Comparison of ENCODE assay signal across 19 cellular contexts in genomic region chr6:42228305-42228704, GRCh38. TPM values are rescaled to one million over a fixed set of nuclear protein-coding genes. Genes with fewer than 3 reads are reported as not detected.
DNase-seq lines count a peak whose midpoint lies in the region; TF ChIP-seq lines count a peak whose summit lies in the region.
"Had no signal": no experiment of that assay in that cellular context is flagged by ENCODE, and none has a peak within 500 bp of the region (broad histone marks: within the 10 kb centered on the region; RNA-seq: fewer than 3 reads in every experiment).

No MANE protein-coding gene starts in this region.

- H3K27ac Mint-ChIP-seq in activated naive CD4-positive, alpha-beta T cell treated with anti-CD3 and anti-CD28 coated beads, Interleukin-2, amount 50 U/mL, for 24 hours: peak overlapping the region; percentile 51
- H3K27ac Mint-ChIP-seq: GM23338 had no signal

- H3K27me3 Mint-ChIP-seq in activated naive CD4-positive, alpha-beta T cell treated with anti-CD3 and anti-CD28 coated beads, Interleukin-2, amount 50 U/mL, for 24 hours: no peaks in the 10 kb centered on the region

- no peaks in the 10 kb centered on the region for H3K9me3 ChIP-seq in adrenal gland (replicated peaks in 1 of 3)

- POLR2A ChIA-PET in RWPE1 (lab: Yijun Ruan, JAX; ENCODE audit: low non-redundant PET): no interaction called here

- H3K4me3 ChIP-seq in adrenal gland: no peak overlapping the region
- H3K4me3 ChIP-seq: GM23338 had no signal

- TF ChIP-seq POLR2A in adrenal gland (IDR thresholded peaks at IDR 0.05): no peak

- peaks cover 18% of the 10 kb centered on the region for H3K4me1 Mint-ChIP-seq in activated naive CD4-positive, alpha-beta T cell treated with anti-CD3 and anti-CD28 coated beads, Interleukin-2, amount 50 U/mL, for 24 hours

- CTCF ChIA-PET in RWPE1 (lab: Yijun Ruan, JAX): no interaction called here

- H3K36me3 Mint-ChIP-seq in activated naive CD4-positive, alpha-beta T cell treated with anti-CD3 and anti-CD28 coated beads, Interleukin-2, amount 50 U/mL, for 24 hours: peaks cover 5% of the 10 kb centered on the region

- H3K36me3 ChIP-seq in adrenal gland (replicated peaks in 1 of 2): peaks cover 0 to 9% of the 10 kb centered on the region in 2 donors

- DNase-seq in activated naive CD4-positive, alpha-beta T cell treated with anti-CD3 and anti-CD28 coated beads, Interleukin-2, amount 50 U/mL, for 16 hours: no peak
- no peak for DNase-seq in RWPE1 (ENCODE audit: low spot score)
- no peak for DNase-seq in epithelial cell of prostate (ENCODE audit: low read depth, low spot score)
- DNase-seq in adrenal gland: no peak
- no peak for DNase-seq in retina
- DNase-seq in midbrain (lab: John Stamatoyannopoulos, UW): no peak
- DNase-seq: GF-D8, MV-4-11, NCI-H1417 treated with DMSO at 0.1 percent for 48 hours, NCI-H1930, NCI-H2171, NCI-H774, Right ventricle myocardium superior had no signal

- peak overlapping the region; percentile 95 for H3K27ac ChIP-seq in RWPE1
- H3K27ac ChIP-seq in epithelial cell of prostate: peak overlapping the region; percentile 98
- no peak overlapping the region for H3K27ac ChIP-seq in adrenal gland
- H3K27ac ChIP-seq: C4-2B had no signal

- TF ChIP-seq CTCF in RWPE1 (conservative IDR thresholded peaks at IDR 0.05; ENCODE audit: low read depth) (no peak), adrenal gland (IDR thresholded peaks at IDR 0.05) (no peak)

- no peak overlapping the region for H3K4me3 Mint-ChIP-seq in activated naive CD4-positive, alpha-beta T cell treated with anti-CD3 and anti-CD28 coated beads, Interleukin-2, amount 50 U/mL, for 24 hours
- H3K4me3 Mint-ChIP-seq: GM23338 had no signal

- intact Hi-C loops in adrenal gland (cut with DNase I): no loop called here

- no peaks in the 10 kb centered on the region for H3K27me3 ChIP-seq in adrenal gland

- WGBS in adrenal gland, 4 donors: 86 to 96% (median 93%) methylated on average over 15 of the region's 15 CpGs

- H3K4me1 ChIP-seq in adrenal gland (replicated peaks in 1 of 2): peaks cover 0 to 21% of the 10 kb centered on the region in 2 donors

- H3K9me3 Mint-ChIP-seq in activated naive CD4-positive, alpha-beta T cell treated with anti-CD3 and anti-CD28 coated beads, Interleukin-2, amount 50 U/mL, for 24 hours: no peaks in the 10 kb centered on the region
- H3K9me3 Mint-ChIP-seq: GM23338 had no signal

RNA-seq across cellular contexts. Expression of gene MRPS10, which starts 10.6 kb away (rescaled TPM):
- 10 to 100 TPM; 25.5 to 42.1 (median 34.0) TPM for total RNA-seq in adrenal gland
- 10 to 100 TPM; 14.7 to 67.4 (median 15.2) TPM for polyA plus RNA-seq in adrenal gland

RNA-seq across cellular contexts. Expression of gene GUCA1B, which starts 33.5 kb away (rescaled TPM):
- total RNA-seq in adrenal gland: 1 to 10 TPM in 6 of 8 donors, under 1 TPM in 2; 0.47 to 3.0 (median 1.6) TPM
- 1 to 10 TPM in 1 of 3 donors, under 1 TPM in 2; 0.34 to 1.5 (median 0.40) TPM for polyA plus RNA-seq in adrenal gland
- polyA plus RNA-seq: GM23338 had no signal

RNA-seq across cellular contexts. Expression of gene GUCA1A, which starts 55.1 kb away (rescaled TPM):
- total RNA-seq in adrenal gland: not detected
- not detected for polyA plus RNA-seq in adrenal gland
- total RNA-seq: A673, Daoy, NCI-H460, Right ventricle myocardium superior had no signal

Comparison
In these comparisons a context has a peak if more than half of its experiments do, and no peak if none do; other contexts are left out.
1. H3K27ac ChIP-seq: peak in RWPE1 (single experiment) and epithelial cell of prostate (single experiment); none in adrenal gland (0 of 5).